8 cellular contexts compared by ENCODE assay signal in genomic region chr3:172520332-172520831, GRCh38. TPM values are rescaled to one million over a fixed set of nuclear protein-coding genes. Genes with fewer than 3 reads are reported as not detected.
A peak's percentile ranks its signal among the peaks of the same experiment; 100 is the strongest.
DNase-seq lines count a peak whose midpoint lies in the region; FAIRE-seq and TF ChIP-seq lines count a peak whose summit lies in the region.

No MANE protein-coding gene starts in this region.

- H3K36me3 Mint-ChIP-seq in HFFc6 (ENCODE audit: low read depth) = no peaks in the 10 kb centered on the region

- peak overlapping the region; percentile 66 for H3K27ac Mint-ChIP-seq in HFFc6

- H3K4me3 Mint-ChIP-seq in HFFc6 = no peak overlapping the region

- FAIRE-seq in GM18507 (lab: Jason Lieb, UNC) = peak; percentile 59

- H3K27ac ChIP-seq in vagina = peak overlapping the region; percentile 64

- TF ChIP-seq CTCF in HFFc6 (IDR thresholded peaks at IDR 0.05) (no peak), vagina (IDR thresholded peaks at IDR 0.05) (no peak)

- no peaks in the 10 kb centered on the region for H3K9me3 ChIP-seq in vagina

- peaks cover 64% of the 10 kb centered on the region for H3K4me1 Mint-ChIP-seq in HFFc6 (ENCODE audit: low read depth)

- intact Hi-C loops in vagina (cut with DNase I) = no loop called here

- TF ChIP-seq POLR2A in vagina (IDR thresholded peaks at IDR 0.05) = no peak

- peaks cover 64% of the 10 kb centered on the region for H3K4me1 ChIP-seq in vagina

- H3K4me3 ChIP-seq in vagina = peak overlapping the region; percentile 58 to 60

- DNase-seq in GM18507 (ENCODE audit: extremely low spot score, insufficient read length, low read depth) (no peak), HFFc6 (peak; percentile 70), SW480 (ENCODE audit: low spot score) (peak; percentile 78), hepatic stellate cell (ENCODE audit: low spot score) (peak; percentile 38), vagina (ENCODE audit: extremely low spot score in 2 of 2) (no peak), cerebellum (ENCODE audit: low spot score) (no peak), NCI-H2196 treated with DMSO at 0.1 percent for 48 hours (lab: John Stamatoyannopoulos, UW; ENCODE audit: unreplicated experiment) (no peak), NCI-H526 (lab: John Stamatoyannopoulos, UW) (no peak)

- H3K27me3 Mint-ChIP-seq in HFFc6 (ENCODE audit: insufficient read depth) = no peaks in the 10 kb centered on the region; the same call in 1 of the 2 replicates

- H3K27me3 ChIP-seq in vagina = no peaks in the 10 kb centered on the region

- H3K9me3 Mint-ChIP-seq in HFFc6 = no peaks in the 10 kb centered on the region

- H3K36me3 ChIP-seq in vagina = no peaks in the 10 kb centered on the region

RNA-seq across cellular contexts. Expression of gene TNFSF10, which starts 2.8 kb away (rescaled TPM):
- total RNA-seq in HFFc6 (2021; fragmentation: NEBNext Ultra II Directional; extraction: Animal tissue kit (Norgen Biotek cat#: 25700)) = under 1 TPM in 3 of 6 experiments, not detected in 3; 0.17 to 0.31 (median 0.28) TPM
- total RNA-seq in vagina (92.8 TPM), cerebellum (2.0 TPM)

Comparison
In these comparisons a context has a peak if more than half of its experiments do, and no peak if none do; other contexts are left out.
1. DNase-seq: peak in HFFc6 (single experiment), SW480 (single experiment) and hepatic stellate cell (single experiment); none in GM18507 (single experiment), vagina (0 of 2), cerebellum (single experiment), NCI-H2196 treated with DMSO at 0.1 percent for 48 hours (single experiment) and NCI-H526 (0 of 2).
2. RNA of gene TNFSF10, which starts 2.8 kb away (total RNA-seq): 92.8 TPM in vagina (single experiment); 2.0 TPM in cerebellum (single experiment) and 0.17 to 0.31 TPM in HFFc6; every median in the first group is over 10 times any median in the second.